ENCODE assay signal across 27 cellular contexts in genomic region chr18:3345885-3346284, GRCh38.
DNase-seq lines count a peak whose midpoint lies in the region; ATAC-seq and TF ChIP-seq lines count a peak whose summit lies in the region.
"Had no signal": no experiment of that assay in that cellular context is flagged by ENCODE, and none has a peak within 500 bp of the region (broad histone marks: within the 10 kb centered on the region; RNA-seq: fewer than 3 reads in every experiment).

No MANE protein-coding gene starts in this region.

- no peaks in the 10 kb centered on the region for H3K27me3 Mint-ChIP-seq in Caco-2 (ENCODE audit: insufficient read depth, unreplicated experiment)
- H3K27me3 Mint-ChIP-seq: activated naive CD4-positive, alpha-beta T cell treated with anti-CD3 and anti-CD28 coated beads, Interleukin-2, amount 50 U/mL, for 24 hours had no signal

- H3K9me3 Mint-ChIP-seq in Caco-2 (ENCODE audit: unreplicated experiment), result peaks cover 13% of the 10 kb centered on the region
- H3K9me3 Mint-ChIP-seq: activated naive CD4-positive, alpha-beta T cell treated with anti-CD3 and anti-CD28 coated beads, Interleukin-2, amount 50 U/mL, for 24 hours; activated T-helper 1 cell treated with anti-CD3 and anti-CD28 coated beads, Interleukin-12 subunit alpha, Interleukin-12 subunit beta, Interleukin-2, Interleukin-4 antibody, amounts not matched to agents 30 ng/mL and 10 ng/mL and 1 ng/mL, durations not matched to agents 14 hours and 24 hours and 36 hours; effector memory CD8-positive, alpha-beta T cell; HFFc6; immature natural killer cell; stimulated activated effector memory CD8-positive, alpha-beta T cell treated with anti-CD3 and anti-CD28 coated beads, Interleukin-12 subunit alpha, Interleukin-12 subunit beta, amount 100 ng/mL, for 72 hours had no signal

- no peak overlapping the region for H2AFZ ChIP-seq in Karpas-422 (ENCODE audit: low read length)
- H2AFZ ChIP-seq: hepatocyte, PC-9 had no signal

- H3K79me2 ChIP-seq in mesendoderm (ENCODE audit: control insufficient read depth, insufficient read depth, low read length), result no peaks in the 10 kb centered on the region
- H3K79me2 ChIP-seq in Karpas-422 (ENCODE audit: low read length), result no peaks in the 10 kb centered on the region
- H3K79me2 ChIP-seq: hepatocyte had no signal

- no peak overlapping the region for H3K4me3 Mint-ChIP-seq in Caco-2 (ENCODE audit: unreplicated experiment)
- H3K4me3 Mint-ChIP-seq: activated CD8-positive, alpha-beta memory T cell treated with anti-CD3 and anti-CD28 coated beads, Interleukin-2, amount 10 ng/mL, durations not matched to agents 7 days and 5 days; activated naive CD4-positive, alpha-beta T cell treated with anti-CD3 and anti-CD28 coated beads, Interleukin-2, amount 50 U/mL, for 24 hours; activated T-helper 1 cell treated with anti-CD3 and anti-CD28 coated beads, Interleukin-12 subunit alpha, Interleukin-12 subunit beta, Interleukin-2, Interleukin-4 antibody, amounts not matched to agents 30 ng/mL and 10 ng/mL and 1 ng/mL, durations not matched to agents 14 hours and 24 hours and 36 hours; effector memory CD8-positive, alpha-beta T cell; HFFc6; immature natural killer cell; nephron progenitor cell; stimulated activated effector memory CD8-positive, alpha-beta T cell treated with anti-CD3 and anti-CD28 coated beads, Interleukin-12 subunit alpha, Interleukin-12 subunit beta, amount 100 ng/mL, for 72 hours had no signal

- no peak overlapping the region for H2BK120ac ChIP-seq in mesendoderm (ENCODE audit: low read depth, low read length)

- H3K9me3 ChIP-seq in RWPE2 (ENCODE audit: severe bottlenecking) (no peaks in the 10 kb centered on the region), esophagus muscularis mucosa (no peaks in the 10 kb centered on the region), Karpas-422 (ENCODE audit: low read length) (no peaks in the 10 kb centered on the region), Caco-2 (peaks cover 11% of the 10 kb centered on the region; the same call in 1 of the 2 replicates)
- H3K9me3 ChIP-seq: SJCRH30 had no signal

- no peaks in the 10 kb centered on the region for H3K79me1 ChIP-seq in mesendoderm (ENCODE audit: low read length)

- no peak overlapping the region for H4K5ac ChIP-seq in mesendoderm (ENCODE audit: low read length)

- no peak for TF ChIP-seq POLR2A in esophagus muscularis mucosa (IDR thresholded peaks at IDR 0.05; ENCODE audit: low read depth)

- peak overlapping the region; percentile 86 for H2BK15ac ChIP-seq in mesendoderm (replicated peaks; ENCODE audit: low read depth)

- peak; percentile 87 for ATAC-seq in RWPE2 (ENCODE audit: low read depth)
- no peak for ATAC-seq in HG03521 (IDR thresholded peaks at IDR 0.05; ENCODE audit: unreplicated experiment)
- ATAC-seq: activated CD8-positive, alpha-beta memory T cell treated with anti-CD3 and anti-CD28 coated beads, Interleukin-2, amount 10 ng/mL, durations not matched to agents 7 days and 5 days; effector memory CD8-positive, alpha-beta T cell; left ventricle myocardium superior; stimulated activated effector memory CD8-positive, alpha-beta T cell treated with anti-CD3 and anti-CD28 coated beads, Interleukin-12 subunit alpha, Interleukin-12 subunit beta, amount 100 ng/mL, for 72 hours had no signal

- no peaks in the 10 kb centered on the region for H3K4me1 Mint-ChIP-seq in Caco-2 (ENCODE audit: low read depth, unreplicated experiment)
- H3K4me1 Mint-ChIP-seq: activated CD8-positive, alpha-beta memory T cell treated with anti-CD3 and anti-CD28 coated beads, Interleukin-2, amount 10 ng/mL, durations not matched to agents 7 days and 5 days; immature natural killer cell had no signal

- H3K4ac ChIP-seq in mesendoderm (ENCODE audit: low read depth, low read length), result no peak overlapping the region

- no peak overlapping the region for H3K4me3 ChIP-seq in RWPE2 (ENCODE audit: severe bottlenecking)
- H3K4me3 ChIP-seq in esophagus muscularis mucosa, result no peak overlapping the region
- H3K4me3 ChIP-seq in mesendoderm (ENCODE audit: low read length), result no peak overlapping the region
- no peak overlapping the region for H3K4me3 ChIP-seq in Karpas-422 (ENCODE audit: low read length)
- H3K4me3 ChIP-seq in Caco-2 (ENCODE audit: low read depth, low read length), result no peak overlapping the region
- H3K4me3 ChIP-seq: hepatocyte, PC-9, SJCRH30 had no signal

- H3K36me3 ChIP-seq in RWPE2 (ENCODE audit: low read depth) (no peaks in the 10 kb centered on the region), esophagus muscularis mucosa (no peaks in the 10 kb centered on the region), mesendoderm (ENCODE audit: control insufficient read depth, insufficient read depth, low read length) (no peaks in the 10 kb centered on the region), Karpas-422 (ENCODE audit: insufficient read depth, low read length) (no peaks in the 10 kb centered on the region), Caco-2 (ENCODE audit: control insufficient read depth, insufficient read depth, low read length) (no peaks in the 10 kb centered on the region)
- H3K36me3 ChIP-seq: SJCRH30 had no signal

- CTCF ChIA-PET in Caco-2 (lab: Charles Lee), result no interaction called here

- 67% methylated on average over 1 of the region's 1 CpG for WGBS in esophagus muscularis mucosa
- no CpG with 5 or more reads among the region's 1 CpG for WGBS in mesendoderm (ENCODE audit: extremely low coverage, insufficient coverage, low lambda C conversion rate)

- POLR2A ChIA-PET in Caco-2 (lab: Charles Lee), result no interaction called here

- no peak overlapping the region for H2AK5ac ChIP-seq in mesendoderm (ENCODE audit: low read length)

- H3K27ac Mint-ChIP-seq in Caco-2 (ENCODE audit: unreplicated experiment), result no peak overlapping the region
- H3K27ac Mint-ChIP-seq: activated CD8-positive, alpha-beta memory T cell treated with anti-CD3 and anti-CD28 coated beads, Interleukin-2, amount 10 ng/mL, durations not matched to agents 7 days and 5 days; activated naive CD4-positive, alpha-beta T cell treated with anti-CD3 and anti-CD28 coated beads, Interleukin-2, amount 50 U/mL, for 24 hours; activated T-helper 1 cell treated with anti-CD3 and anti-CD28 coated beads, Interleukin-12 subunit alpha, Interleukin-12 subunit beta, Interleukin-2, Interleukin-4 antibody, amounts not matched to agents 30 ng/mL and 10 ng/mL and 1 ng/mL, durations not matched to agents 14 hours and 24 hours and 36 hours; effector memory CD8-positive, alpha-beta T cell; HFFc6; immature natural killer cell; nephron progenitor cell; stimulated activated effector memory CD8-positive, alpha-beta T cell treated with anti-CD3 and anti-CD28 coated beads, Interleukin-12 subunit alpha, Interleukin-12 subunit beta, amount 100 ng/mL, for 72 hours had no signal

- H3K36me3 Mint-ChIP-seq in Caco-2 (ENCODE audit: insufficient read depth, unreplicated experiment), result no peaks in the 10 kb centered on the region
- H3K36me3 Mint-ChIP-seq: activated CD8-positive, alpha-beta memory T cell treated with anti-CD3 and anti-CD28 coated beads, Interleukin-2, amount 10 ng/mL, durations not matched to agents 7 days and 5 days; activated naive CD4-positive, alpha-beta T cell treated with anti-CD3 and anti-CD28 coated beads, Interleukin-2, amount 50 U/mL, for 24 hours; stimulated activated effector memory CD8-positive, alpha-beta T cell treated with anti-CD3 and anti-CD28 coated beads, Interleukin-12 subunit alpha, Interleukin-12 subunit beta, amount 100 ng/mL, for 72 hours had no signal

- intact Hi-C loops in esophagus muscularis mucosa (cut with DNase I), result loop anchor here (10.0 kb wide), 1 partner anchor 99 kb away; no protein-coding TSS in a partner anchor
- intact Hi-C loops in Caco-2 (cut with micrococcal nuclease; ENCODE audit: unreplicated experiment), result no loop called here

- no peak overlapping the region for H3K4me2 ChIP-seq in mesendoderm (ENCODE audit: low read length)
- no peak overlapping the region for H3K4me2 ChIP-seq in Karpas-422 (ENCODE audit: low read depth, low read length, poor library complexity, severe bottlenecking)
- H3K4me2 ChIP-seq: hepatocyte, PC-9 had no signal

- H3K4me1 ChIP-seq in RWPE2 (ENCODE audit: insufficient read depth, poor library complexity, severe bottlenecking), result peaks cover 28% of the 10 kb centered on the region
- H3K4me1 ChIP-seq in esophagus muscularis mucosa, result peaks cover 0 to 24% (median 18%) of the 10 kb centered on the region in 4 donors
- H3K4me1 ChIP-seq in mesendoderm (ENCODE audit: control insufficient read depth, low read depth, low read length), result peaks cover 2% of the 10 kb centered on the region
- no peaks in the 10 kb centered on the region for H3K4me1 ChIP-seq in Karpas-422 (ENCODE audit: low read length)
- H3K4me1 ChIP-seq in Caco-2, result no peaks in the 10 kb centered on the region
- H3K4me1 ChIP-seq: SJCRH30 had no signal

- H4K20me1 ChIP-seq in Karpas-422 (ENCODE audit: insufficient read depth, low read depth, low read length), result no peaks in the 10 kb centered on the region

- H2BK5ac ChIP-seq in mesendoderm (ENCODE audit: low read length), result no peak overlapping the region

- H3K9ac ChIP-seq in mesendoderm (ENCODE audit: low read length) (no peak overlapping the region), Karpas-422 (ENCODE audit: low read length) (no peak overlapping the region)

- no peak overlapping the region for H3K56ac ChIP-seq in mesendoderm (ENCODE audit: low read length)

- H3K27me3 ChIP-seq in RWPE2 (ENCODE audit: insufficient read depth, poor library complexity, severe bottlenecking), result no peaks in the 10 kb centered on the region
- H3K27me3 ChIP-seq in esophagus muscularis mucosa, result no peaks in the 10 kb centered on the region
- no peaks in the 10 kb centered on the region for H3K27me3 ChIP-seq in mesendoderm (ENCODE audit: insufficient read depth, low read length, poor library complexity)
- H3K27me3 ChIP-seq in Karpas-422 (ENCODE audit: low read length), result no peaks in the 10 kb centered on the region
- H3K27me3 ChIP-seq in Caco-2 (replicated peaks; ENCODE audit: control insufficient read depth, insufficient read depth, low read length), result no peaks in the 10 kb centered on the region
- H3K27me3 ChIP-seq: hepatocyte, SJCRH30 had no signal

- no peak overlapping the region for H3K18ac ChIP-seq in mesendoderm (ENCODE audit: low read length)

- no peak overlapping the region for H3K23ac ChIP-seq in mesendoderm (ENCODE audit: low read length)

- no peak for TF ChIP-seq EP300 in esophagus muscularis mucosa (IDR thresholded peaks at IDR 0.05)

- TF ChIP-seq CTCF in RWPE2 (IDR thresholded peaks at IDR 0.05; ENCODE audit: poor library complexity, severe bottlenecking) (no peak), esophagus muscularis mucosa (IDR thresholded peaks at IDR 0.05) (no peak), Caco-2 (IDR thresholded peaks at IDR 0.05; ENCODE audit: insufficient read depth in 1 of 2, low read depth in 1 of 2, low read length in 1 of 2, severe bottlenecking in 1 of 2, unreplicated experiment in 1 of 2) (no peak)

- BruUV-seq in Caco-2 (replicated peaks; lab: Mats Ljungman, UMichigan), result no TSS peak

- H3K27ac ChIP-seq in RWPE2 (ENCODE audit: poor library complexity, severe bottlenecking), result peak overlapping the region; percentile 42
- peak overlapping the region; percentile 23 to 65 (median 46) for H3K27ac ChIP-seq in esophagus muscularis mucosa (replicated peaks in 1 of 4)
- no peak overlapping the region for H3K27ac ChIP-seq in mesendoderm (ENCODE audit: low read depth, low read length)
- H3K27ac ChIP-seq in Karpas-422 (ENCODE audit: low read length), result no peak overlapping the region
- H3K27ac ChIP-seq: hepatocyte, PC-9, SJCRH30 had no signal

- no peak overlapping the region for H4K8ac ChIP-seq in mesendoderm (ENCODE audit: low read depth, low read length)

- no peaks in the 10 kb centered on the region for H3K9me2 ChIP-seq in Karpas-422 (replicated peaks; ENCODE audit: insufficient read depth, low read length)

- DNase-seq in RWPE2 (ENCODE audit: low spot score) (no peak), esophagus muscularis mucosa (ENCODE audit: extremely low spot score) (no peak), mesendoderm (no peak), Karpas-422 (no peak), Caco-2 (no peak), D341Med (ENCODE audit: low spot score) (no peak)
- DNase-seq: activated CD4-positive, alpha-beta T cell treated with anti-CD3 and anti-CD28 coated beads for 48 hours; activated CD8-positive, alpha-beta memory T cell treated with anti-CD3 and anti-CD28 coated beads, Interleukin-2, amount 10 ng/mL, durations not matched to agents 7 days and 5 days; DMS79 treated with DMSO at 0.1 percent for 48 hours; effector memory CD8-positive, alpha-beta T cell; foreskin melanocyte; immature natural killer cell; Kasumi-1; left ventricle myocardium superior; NCI-H1092 treated with DMSO at 0.1 percent for 48 hours; NCI-H2081; NCI-H446; nephron progenitor cell; PC-9; SJCRH30; stimulated activated CD4-positive, alpha-beta T cell treated with anti-CD3 and anti-CD28 coated beads, Interleukin-2, amount 100 ng/mL, for 24 hours had no signal

Comparison
In these comparisons a context has a peak if more than half of its experiments do, and no peak if none do; other contexts are left out.
1. H3K27ac ChIP-seq: peak in RWPE2 (single experiment) and esophagus muscularis mucosa (4 of 4); none in mesendoderm (single experiment) and Karpas-422 (single experiment).